Comparison of ENCODE assay signal across 8 cellular contexts in genomic region chr12:122421263-122421814, GRCh38. TPM values are rescaled to one million over a fixed set of nuclear protein-coding genes. Genes with fewer than 3 reads are reported as not detected.
DNase-seq lines count a peak whose midpoint lies in the region; ATAC-seq, FAIRE-seq and TF ChIP-seq lines count a peak whose summit lies in the region.

No MANE protein-coding gene starts in this region.

- WGBS in pancreas, 2 donors: 1% methylated on average over 14 of the region's 14 CpGs

- no peaks in the 10 kb centered on the region for H3K27me3 ChIP-seq in pancreas

- peaks cover 14 to 22% (median 16%) of the 10 kb centered on the region in 3 donors for H3K4me1 ChIP-seq in pancreas

- peak overlapping the region; percentile 99 for H3K27ac Mint-ChIP-seq in activated T-cell treated with anti-CD3 and anti-CD28 coated beads, Interleukin-2, amount 50 U/mL, for 72 hours
- H3K27ac Mint-ChIP-seq in activated naive CD4-positive, alpha-beta T cell treated with anti-CD3 and anti-CD28 coated beads, Interleukin-2, amount 50 U/mL, for 24 hours: peak overlapping the region; percentile 84

- H3K27ac ChIP-seq in pancreas: peak overlapping the region; percentile 98 to 99 (median 99)

- ATAC-seq in activated T-cell treated with anti-CD3 and anti-CD28 coated beads, Interleukin-2, amount 50 U/mL, for 72 hours (replicated peaks in 1 of 2): no peak
- ATAC-seq in pancreas: peak; percentile 51 to 66 (median 56)

- H3K4me3 Mint-ChIP-seq in activated T-cell treated with anti-CD3 and anti-CD28 coated beads, Interleukin-2, amount 50 U/mL, for 72 hours: peak overlapping the region; percentile 91 to 100
- H3K4me3 Mint-ChIP-seq in activated naive CD4-positive, alpha-beta T cell treated with anti-CD3 and anti-CD28 coated beads, Interleukin-2, amount 50 U/mL, for 24 hours: peak overlapping the region; percentile 93

- H3K36me3 Mint-ChIP-seq in activated T-cell treated with anti-CD3 and anti-CD28 coated beads, Interleukin-2, amount 50 U/mL, for 72 hours (ENCODE audit: insufficient read depth in 2 of 2): peaks cover 1 to 5% of the 10 kb centered on the region in 2 donors
- no peaks in the 10 kb centered on the region for H3K36me3 Mint-ChIP-seq in activated naive CD4-positive, alpha-beta T cell treated with anti-CD3 and anti-CD28 coated beads, Interleukin-2, amount 50 U/mL, for 24 hours

- H3K9me3 Mint-ChIP-seq in activated T-cell treated with anti-CD3 and anti-CD28 coated beads, Interleukin-2, amount 50 U/mL, for 72 hours: no peaks in the 10 kb centered on the region
- no peaks in the 10 kb centered on the region for H3K9me3 Mint-ChIP-seq in activated naive CD4-positive, alpha-beta T cell treated with anti-CD3 and anti-CD28 coated beads, Interleukin-2, amount 50 U/mL, for 24 hours

- intact Hi-C loops in head of caudate nucleus (cut with DNase I) (no loop called here), pancreas (cut with DNase I) (no loop called here)

- H3K4me1 Mint-ChIP-seq in activated T-cell treated with anti-CD3 and anti-CD28 coated beads, Interleukin-2, amount 50 U/mL, for 72 hours (ENCODE audit: low read depth): peaks cover 54% of the 10 kb centered on the region
- H3K4me1 Mint-ChIP-seq in activated naive CD4-positive, alpha-beta T cell treated with anti-CD3 and anti-CD28 coated beads, Interleukin-2, amount 50 U/mL, for 24 hours: peaks cover 39% of the 10 kb centered on the region

- TF ChIP-seq CTCF in pancreas (IDR thresholded peaks at IDR 0.05): no peak

- no peaks in the 10 kb centered on the region for H3K36me3 ChIP-seq in pancreas

- H3K4me3 ChIP-seq in pancreas: peak overlapping the region; percentile 59 to 96 (median 88)

- FAIRE-seq in pancreas (lab: Jason Lieb, UNC): no peak

- no peaks in the 10 kb centered on the region for H3K27me3 Mint-ChIP-seq in activated T-cell treated with anti-CD3 and anti-CD28 coated beads, Interleukin-2, amount 50 U/mL, for 72 hours (ENCODE audit: low read depth)
- H3K27me3 Mint-ChIP-seq in activated naive CD4-positive, alpha-beta T cell treated with anti-CD3 and anti-CD28 coated beads, Interleukin-2, amount 50 U/mL, for 24 hours: no peaks in the 10 kb centered on the region

- peak; percentile 30 to 41 for DNase-seq in activated T-cell treated with anti-CD3 and anti-CD28 coated beads, Interleukin-2, amount 50 U/mL, for 72 hours
- DNase-seq in activated T-cell treated with anti-CD3 and anti-CD28 coated beads, Interleukin-2, amount 50 U/mL, for 1 hour: no peak
- DNase-seq in NCI-H2171 treated with DMSO at 0.1 percent for 48 hours (lab: John Stamatoyannopoulos, UW) (peak; percentile 58), head of caudate nucleus (peak; percentile 20 to 78 (median 42)), pancreas (peak in 5 of 6 donors; percentile 56 to 67 (median 59)), activated gamma-delta T cell (lab: John Stamatoyannopoulos, UW) (no peak), activated gamma-delta T cell treated with Interleukin-2 at 50 U/mL for 16 hours (no peak)

- H3K9me3 ChIP-seq in pancreas: no peaks in the 10 kb centered on the region

RNA-seq across cellular contexts. Expression of gene CLIP1, which starts 1.1 kb away (rescaled TPM):
- 100 to 1,000 TPM in 1 of 2 donors, 10 to 100 TPM in 1; 87.3 to 108 TPM for total RNA-seq in activated T-cell treated with anti-CD3 and anti-CD28 coated beads, Interleukin-2, amount 50 U/mL, for 72 hours
- total RNA-seq in pancreas: 10 to 100 TPM; 29.6 to 43.9 (median 35.3) TPM
- polyA plus RNA-seq in pancreas: 10 to 100 TPM; 17.1 to 19.8 TPM

Comparison
In these comparisons a context has a peak if more than half of its experiments do, and no peak if none do; other contexts are left out.
1. DNase-seq: peak in activated T-cell treated with anti-CD3 and anti-CD28 coated beads, Interleukin-2, amount 50 U/mL, for 72 hours (2 of 2), NCI-H2171 treated with DMSO at 0.1 percent for 48 hours (single experiment), head of caudate nucleus (42 of 42) and pancreas (5 of 6); none in activated T-cell treated with anti-CD3 and anti-CD28 coated beads, Interleukin-2, amount 50 U/mL, for 1 hour (single experiment), activated gamma-delta T cell (single experiment) and activated gamma-delta T cell treated with Interleukin-2 at 50 U/mL for 16 hours (single experiment).
2. ATAC-seq: peak in pancreas (4 of 4); none in activated T-cell treated with anti-CD3 and anti-CD28 coated beads, Interleukin-2, amount 50 U/mL, for 72 hours (0 of 2).